ENCODE assay signal across 20 cellular contexts in genomic region chr6:81253821-81254220, GRCh38.
"Had no signal": no experiment of that assay in that cellular context is flagged by ENCODE, and none has a peak within 500 bp of the region (broad histone marks: within the 10 kb centered on the region; RNA-seq: fewer than 3 reads in every experiment).

No MANE protein-coding gene starts in this region.

- ATAC-seq: lower lobe of right lung; natural killer cell treated with Interleukin-12 subunit alpha and Interleukin-12 subunit beta and Interleukin-15 and Interleukin-18, amount 100 ng/mL, for 72 hours; pancreas; right cardiac atrium had no signal

- H3K4me3 ChIP-seq: dorsolateral prefrontal cortex, esophagus squamous epithelium, left ventricle myocardium inferior, lower lobe of right lung, neural progenitor cell, pancreas, suprapubic skin, thyroid gland had no signal

- H3K4me1 ChIP-seq: esophagus squamous epithelium, left ventricle myocardium inferior, lower lobe of right lung, neural progenitor cell, pancreas, suprapubic skin, thyroid gland had no signal

- H2AFZ ChIP-seq: neural progenitor cell had no signal

- H3K4me2 ChIP-seq: neural progenitor cell had no signal

- DNase-seq: cortex of kidney; dorsolateral prefrontal cortex; effector CD8-positive, alpha-beta T cell; esophagus squamous epithelium; immature natural killer cell; left ventricle myocardium inferior; lower lobe of right lung; midbrain; nucleus accumbens; pancreas; right cardiac atrium; small intestine; stimulated activated CD4-positive, alpha-beta T cell treated with anti-CD3 and anti-CD28 coated beads, Interleukin-12 subunit alpha, Interleukin-12 subunit beta, amount 100 ng/mL, for 4 hours; stimulated activated CD4-positive, alpha-beta T cell treated with anti-CD3 and anti-CD28 coated beads, Interleukin-2, amount 100 ng/mL, for 48 hours; stimulated activated naive CD4-positive, alpha-beta T cell treated with Interleukin-2 at 50 U/mL for 16 hours; thyroid gland had no signal

- H3K9ac ChIP-seq: neural progenitor cell had no signal

- H3K27ac ChIP-seq: dorsolateral prefrontal cortex, epithelial cell of prostate, esophagus squamous epithelium, left ventricle myocardium inferior, lower lobe of right lung, neural progenitor cell, pancreas, suprapubic skin, thyroid gland had no signal

- H3K36me3 ChIP-seq: esophagus squamous epithelium, left ventricle myocardium inferior, lower lobe of right lung, neural progenitor cell, pancreas, suprapubic skin, thyroid gland had no signal

- H3K9me3 ChIP-seq: esophagus squamous epithelium, lower lobe of right lung, pancreas, suprapubic skin, thyroid gland had no signal

- H3K27me3 ChIP-seq: dorsolateral prefrontal cortex, esophagus squamous epithelium, neural progenitor cell, suprapubic skin, thyroid gland had no signal
